Comparison of ENCODE assay signal across 8 cellular contexts in genomic region chr3:157089455-157090221, GRCh38.
A peak's percentile ranks its signal among the peaks of the same experiment; 100 is the strongest.
DNase-seq lines count a peak whose midpoint lies in the region; ATAC-seq, FAIRE-seq and TF ChIP-seq lines count a peak whose summit lies in the region.

No MANE protein-coding gene starts in this region.

- in situ Hi-C loops in GM12878 (cut with MboI) = no loop called here
- in situ Hi-C loops in G401 (cut with HindIII; ENCODE audit: low sequenced_read_pairs) = no loop called here

- peaks cover 32% of the 10 kb centered on the region for H3K4me1 ChIP-seq in DND-41 (ENCODE audit: insufficient read depth, low read length)
- peaks cover 53% of the 10 kb centered on the region for H3K4me1 ChIP-seq in GM12878 (ENCODE audit: control insufficient read depth, insufficient read depth, low read length)
- H3K4me1 ChIP-seq in left lung = peaks cover 34 to 37% of the 10 kb centered on the region in 2 donors

- TF ChIP-seq CTCF in DND-41 (IDR thresholded peaks at IDR 0.05; ENCODE audit: borderline replicate concordance, extremely low read depth, low read length, poor library complexity, severe bottlenecking) (no peak), GM12878 (IDR thresholded peaks at IDR 0.05 in 2 of 3, conservative IDR thresholded peaks at IDR 0.05 in 1 of 3; ENCODE audit: control insufficient read depth in 2 of 3, extremely low read depth in 1 of 3, insufficient read depth in 1 of 3, low read depth in 3 of 3, low read length in 3 of 3) (no peak), left lung (IDR thresholded peaks at IDR 0.05) (no peak)

- H3K27me3 Mint-ChIP-seq in stimulated activated naive B cell treated with anti-CD40 and anti-IgM and Interleukin-4, amounts not matched to agents 10 μg/mL and 1 μg/mL and 100 μg/mL, for 72 hours = peaks cover 4% of the 10 kb centered on the region in 2 donors

- H3K27me3 ChIP-seq in DND-41 (ENCODE audit: insufficient read depth, low read length, poor library complexity) (peaks cover 3% of the 10 kb centered on the region), MG63 (no peaks in the 10 kb centered on the region), GM12878 (replicated peaks in 1 of 2; ENCODE audit: control insufficient read depth in 2 of 2, insufficient read depth in 2 of 2, low read length in 1 of 2) (no peaks in the 10 kb centered on the region), left lung (no peaks in the 10 kb centered on the region)

- RAD21 ChIA-PET in GM12878 (lab: Charles Lee; ENCODE audit: unreplicated experiment) = interaction anchor here (0.9 to 12.0 kb wide), 23 partner anchors 9 to 580 kb away, joined by 3 to 153 read pairs (median 5); partner anchors contain the start of genes CCNL1, SSR3 and TIPARP

- SMC1A ChIA-PET in GM12878 (lab: Charles Lee; ENCODE audit: uncharacterized antibody, unreplicated experiment) = interaction anchor here (0.8 to 12.1 kb wide), 19 partner anchors 14 to 535 kb away, joined by 3 to 234 read pairs (median 5); partner anchors contain the start of genes CCNL1, SSR3 and TIPARP

- peaks cover 45 to 65% of the 10 kb centered on the region in 2 donors for H3K4me1 Mint-ChIP-seq in stimulated activated naive B cell treated with anti-CD40 and anti-IgM and Interleukin-4, amounts not matched to agents 10 μg/mL and 1 μg/mL and 100 μg/mL, for 72 hours

- H3K4me2 ChIP-seq in DND-41 (ENCODE audit: insufficient read depth, low read length) (peak overlapping the region; percentile 68), GM12878 (ENCODE audit: control insufficient read depth, insufficient read depth) (peak overlapping the region; percentile 99)

- H3K9me3 Mint-ChIP-seq in stimulated activated naive B cell treated with anti-CD40 and anti-IgM and Interleukin-4, amounts not matched to agents 10 μg/mL and 1 μg/mL and 100 μg/mL, for 72 hours = peaks cover 0 to 3% of the 10 kb centered on the region in 2 donors

- CTCF ChIA-PET in GM12878 (lab: Yijun Ruan, JAX) = interaction anchor here (0.7 to 50.9 kb wide), 10 partner anchors 9 to 640 kb away, joined by 3 to 939 read pairs (median 5); partner anchors contain the start of gene TIPARP

- peak overlapping the region; percentile 97 for H3K27ac Mint-ChIP-seq in stimulated activated naive B cell treated with anti-CD40 and anti-IgM and Interleukin-4, amounts not matched to agents 10 μg/mL and 1 μg/mL and 100 μg/mL, for 72 hours

- no peaks in the 10 kb centered on the region for H3K36me3 ChIP-seq in DND-41 (ENCODE audit: insufficient read depth, low read length)
- H3K36me3 ChIP-seq in MG63 = no peaks in the 10 kb centered on the region
- no peaks in the 10 kb centered on the region for H3K36me3 ChIP-seq in GM12878 (ENCODE audit: control insufficient read depth in 2 of 2, insufficient read depth in 2 of 2, low read length in 1 of 2)
- no peaks in the 10 kb centered on the region for H3K36me3 ChIP-seq in left lung

- H3K27ac ChIP-seq in DND-41 (ENCODE audit: low read length) = peak overlapping the region; percentile 75
- peak overlapping the region; percentile 97 for H3K27ac ChIP-seq in GM12878 (ENCODE audit: control insufficient read depth, insufficient read depth)
- peak overlapping the region; percentile 98 to 100 for H3K27ac ChIP-seq in left lung

- no peak for ATAC-seq in DND-41 (ENCODE audit: insufficient read depth, low read depth)
- peak; percentile 19 for ATAC-seq in GM21825 (IDR thresholded peaks at IDR 0.05; ENCODE audit: unreplicated experiment)
- peak; percentile 50 for ATAC-seq in GM12878
- peak; percentile 69 for ATAC-seq in left lung
- peak; percentile 34 to 40 for ATAC-seq in stimulated activated naive B cell treated with anti-CD40 and anti-IgM and Interleukin-4, amounts not matched to agents 10 μg/mL and 1 μg/mL and 100 μg/mL, for 72 hours (replicated peaks)

- no peak for TF ChIP-seq POLR2A in GM12878 (IDR thresholded peaks at IDR 0.05; ENCODE audit: low read depth, low read length)

- H3K9me3 ChIP-seq in DND-41 (ENCODE audit: insufficient read depth, low read length, severe bottlenecking) = no peaks in the 10 kb centered on the region
- H3K9me3 ChIP-seq in MG63 = no peaks in the 10 kb centered on the region
- no peaks in the 10 kb centered on the region; the same call in 2 of the 3 replicates for H3K9me3 ChIP-seq in GM12878 (replicated peaks; ENCODE audit: control insufficient read depth, insufficient read depth, low read length)
- H3K9me3 ChIP-seq in left lung = no peaks in the 10 kb centered on the region

- H4K20me1 ChIP-seq in DND-41 (ENCODE audit: insufficient read depth, low read length) (no peaks in the 10 kb centered on the region), GM12878 (ENCODE audit: control insufficient read depth, insufficient read depth) (no peaks in the 10 kb centered on the region)

- intact Hi-C loops in GM12878 (cut with micrococcal nuclease; ENCODE audit: unreplicated experiment) (loop anchor here (2.0 kb wide), 2 partner anchors 273 to 415 kb away; partner anchors contain the start of gene TIPARP), left lung (cut with DNase I) (loop anchor here in 1 of 2 donors (10.0 kb wide), 2 partner anchors 415 to 535 kb away; partner anchors contain the start of genes SSR3 and TIPARP)

- peak overlapping the region; percentile 75 for H3K9ac ChIP-seq in DND-41 (ENCODE audit: low read depth, low read length)
- H3K9ac ChIP-seq in GM12878 (ENCODE audit: control insufficient read depth, insufficient read depth, low read length) = peak overlapping the region; percentile 89

- POLR2A ChIA-PET in GM12878 (lab: Charles Lee) = interaction anchor here (0.5 to 6.8 kb wide), 22 partner anchors 9 to 605 kb away, joined by 3 to 84 read pairs (median 5); partner anchors contain the start of genes CCNL1 and SSR3

- TF ChIP-seq EP300 in GM12878 (IDR thresholded peaks at IDR 0.05; ENCODE audit: borderline replicate concordance in 1 of 2, control insufficient read depth in 1 of 2, low read depth in 2 of 2, low read length in 2 of 2) = peak; percentile 81 to 87

- H3K36me3 Mint-ChIP-seq in stimulated activated naive B cell treated with anti-CD40 and anti-IgM and Interleukin-4, amounts not matched to agents 10 μg/mL and 1 μg/mL and 100 μg/mL, for 72 hours = peaks cover 2 to 7% of the 10 kb centered on the region in 2 donors

- no peak for DNase-seq in DND-41
- DNase-seq in MG63 = no peak
- DNase-seq in GM12878 (ENCODE audit: low read depth, low spot score) = peak; percentile 69
- peak in 1 of 2 donors; percentile 63 for DNase-seq in left lung
- peak; percentile 50 for DNase-seq in stimulated activated naive B cell treated with anti-CD40 and anti-IgM and Interleukin-4, amounts not matched to agents 10 μg/mL and 1 μg/mL and 100 μg/mL, for 72 hours
- no peak for DNase-seq in NCI-H1417 (lab: John Stamatoyannopoulos, UW)
- DNase-seq in G401 (ENCODE audit: low spot score) = no peak

- FAIRE-seq in GM12878 (lab: Jason Lieb, UNC) = no peak

- no peak for TF ChIP-seq RAD21 in GM12878 (IDR thresholded peaks at IDR 0.05; ENCODE audit: insufficient read depth, low read depth, low read length)

- WGBS in GM12878 (ENCODE audit: insufficient coverage, insufficient replicate concordance, low lambda C conversion rate, missing lambda C conversion rate) = 2% methylated on average over 18 of the region's 18 CpGs

- peak overlapping the region; percentile 86 to 92 for H3K4me3 Mint-ChIP-seq in stimulated activated naive B cell treated with anti-CD40 and anti-IgM and Interleukin-4, amounts not matched to agents 10 μg/mL and 1 μg/mL and 100 μg/mL, for 72 hours

- H3K4me3 ChIP-seq in DND-41 (ENCODE audit: low read depth in 1 of 2, low read length in 2 of 2) = peak overlapping the region in 1 of 2 experiments; percentile 62; a peak in 2 of 4 replicates
- peak overlapping the region; percentile 61 for H3K4me3 ChIP-seq in MG63
- peak overlapping the region; percentile 52 for H3K4me3 ChIP-seq in GM12878
- H3K4me3 ChIP-seq in left lung = peak overlapping the region; percentile 53 to 63

- H2AFZ ChIP-seq in DND-41 (ENCODE audit: low read depth, low read length) (peak overlapping the region; percentile 88), GM12878 (ENCODE audit: control insufficient read depth, low read depth, low read length) (peak overlapping the region; percentile 95)

- H3K79me2 ChIP-seq in DND-41 (ENCODE audit: insufficient read depth, low read length) (no peaks in the 10 kb centered on the region), GM12878 (ENCODE audit: control insufficient read depth, insufficient read depth, low read length) (peaks cover 5% of the 10 kb centered on the region)

- BruUV-seq in GM12878 (replicated peaks; lab: Mats Ljungman, UMichigan) = no TSS peak

TF ChIP-seq in GM12878, 131 proteins besides CTCF, POLR2A, EP300 and RAD21 (continues in another document):
- TF ChIP-seq E2F8 (IDR thresholded peaks at IDR 0.05; ENCODE audit: low read depth, partially characterized antibody) = peak; percentile 12
- 0 out of 2 replicates have a peak, but pooled peaks have one; percentile 33 for TF ChIP-seq MLLT1 (IDR thresholded peaks at IDR 0.05)

Comparison
In these comparisons a context has a peak if more than half of its experiments do, and no peak if none do; other contexts are left out.
1. DNase-seq: peak in GM12878 (single experiment) and stimulated activated naive B cell treated with anti-CD40 and anti-IgM and Interleukin-4, amounts not matched to agents 10 μg/mL and 1 μg/mL and 100 μg/mL, for 72 hours (single experiment); none in DND-41 (single experiment), MG63 (single experiment), NCI-H1417 (0 of 3) and G401 (single experiment).
2. Peak in every context shown above with its lines, with median percentiles within 50 percentile points of each other: H3K27ac ChIP-seq.